13 cellular contexts compared by ENCODE assay signal in genomic region chr1:156177918-156178654, GRCh38. TPM values are rescaled to one million over a fixed set of nuclear protein-coding genes. Genes with fewer than 3 reads are reported as not detected.
DNase-seq lines count a peak whose midpoint lies in the region; ATAC-seq, FAIRE-seq and TF ChIP-seq lines count a peak whose summit lies in the region.
"Had no signal": no experiment of that assay in that cellular context is flagged by ENCODE, and none has a peak within 500 bp of the region (broad histone marks: within the 10 kb centered on the region; RNA-seq: fewer than 3 reads in every experiment).

No MANE protein-coding gene starts in this region.

- no peak for TF ChIP-seq POLR2A in K562 (conservative IDR thresholded peaks at IDR 0.05)

- H3K9me3 ChIP-seq in OCI-LY3 (ENCODE audit: insufficient read depth, low read length): no peaks in the 10 kb centered on the region
- H3K9me3 ChIP-seq in K562 (replicated peaks; ENCODE audit: control insufficient read depth, insufficient read depth, low read depth, low read length): no peaks in the 10 kb centered on the region
- H3K9me3 ChIP-seq: transverse colon had no signal

- H3K27me3 Mint-ChIP-seq in activated CD4-positive, alpha-beta T cell treated with anti-CD3 and anti-CD28 coated beads, Interleukin-2, amount 10 ng/mL, durations not matched to agents 24 days and 14 days: no peaks in the 10 kb centered on the region

- H3K36me3 ChIP-seq in OCI-LY3 (replicated peaks; ENCODE audit: low read depth, low read length) (peaks cover 4% of the 10 kb centered on the region), K562 (ENCODE audit: control insufficient read depth, insufficient read depth, low read length) (no peaks in the 10 kb centered on the region)
- H3K36me3 ChIP-seq: brain microvascular endothelial cell, transverse colon had no signal

- no peak overlapping the region for H3K4me3 Mint-ChIP-seq in activated CD4-positive, alpha-beta T cell treated with anti-CD3 and anti-CD28 coated beads, Interleukin-2, amount 10 ng/mL, durations not matched to agents 24 days and 14 days
- no peak overlapping the region for H3K4me3 Mint-ChIP-seq in stimulated activated effector memory CD8-positive, alpha-beta T cell treated with anti-CD3 and anti-CD28 coated beads, Interleukin-12 subunit alpha, Interleukin-12 subunit beta, amount 100 ng/mL, for 72 hours

- no peaks in the 10 kb centered on the region for H3K36me3 Mint-ChIP-seq in activated CD4-positive, alpha-beta T cell treated with anti-CD3 and anti-CD28 coated beads, Interleukin-2, amount 10 ng/mL, durations not matched to agents 24 days and 14 days (ENCODE audit: low read depth)
- peaks cover 48% of the 10 kb centered on the region for H3K36me3 Mint-ChIP-seq in stimulated activated effector memory CD8-positive, alpha-beta T cell treated with anti-CD3 and anti-CD28 coated beads, Interleukin-12 subunit alpha, Interleukin-12 subunit beta, amount 100 ng/mL, for 72 hours

- H2AFZ ChIP-seq in OCI-LY3 (ENCODE audit: low read depth, low read length) (no peak overlapping the region), K562 (ENCODE audit: low read depth, low read length) (0 out of 2 replicates have a peak overlapping the region, but pooled peaks have one; percentile 35)

- H3K9me1 ChIP-seq in K562 (ENCODE audit: control insufficient read depth, insufficient read depth, low read length): no peaks in the 10 kb centered on the region

- 22% methylated on average over 7 of the region's 7 CpGs for WGBS in K562 (ENCODE audit: insufficient coverage, low coverage, missing lambda C conversion rate)

- H3K27me3 ChIP-seq in OCI-LY3 (ENCODE audit: low read depth, low read length) (no peaks in the 10 kb centered on the region), K562 (ENCODE audit: control insufficient read depth in 2 of 2, insufficient read depth in 2 of 2, low read length in 2 of 2) (no peaks in the 10 kb centered on the region)
- H3K27me3 ChIP-seq: transverse colon had no signal

- in situ Hi-C loops in K562 (cut with MboI): no loop called here

- H3K4me1 ChIP-seq in OCI-LY3 (ENCODE audit: low read length) (peaks cover 27% of the 10 kb centered on the region), K562 (replicated peaks in 1 of 2; ENCODE audit: control insufficient read depth in 2 of 2, insufficient read depth in 2 of 2, low read length in 2 of 2) (peaks cover 14 to 35% of the 10 kb centered on the region in 2 experiments; a peak in 4 of 5 replicates)
- H3K4me1 ChIP-seq: transverse colon had no signal

- FAIRE-seq in K562 (lab: Jason Lieb, UNC): no peak

- no peaks in the 10 kb centered on the region for H3K9me3 Mint-ChIP-seq in activated CD4-positive, alpha-beta T cell treated with anti-CD3 and anti-CD28 coated beads, Interleukin-2, amount 10 ng/mL, durations not matched to agents 24 days and 14 days
- H3K9me3 Mint-ChIP-seq in stimulated activated effector memory CD8-positive, alpha-beta T cell treated with anti-CD3 and anti-CD28 coated beads, Interleukin-12 subunit alpha, Interleukin-12 subunit beta, amount 100 ng/mL, for 72 hours: no peaks in the 10 kb centered on the region

- ATAC-seq in K562 (peak; percentile 31), SK-N-SH treated with all-trans-retinoic acid at 6 μM for 48 hours (no peak)
- ATAC-seq in stimulated activated effector memory CD8-positive, alpha-beta T cell treated with anti-CD3 and anti-CD28 coated beads, Interleukin-12 subunit alpha, Interleukin-12 subunit beta, amount 100 ng/mL, for 72 hours: no peak
- ATAC-seq: left ventricle myocardium superior had no signal

- POLR2A ChIA-PET in K562 (lab: Yijun Ruan, JAX): interaction anchor here (0.9 to 1.7 kb wide), 4 partner anchors 8 to 330 kb away, joined by 3 to 5 read pairs (median 4); no protein-coding TSS in a partner anchor

- DNase-seq in activated CD4-positive, alpha-beta T cell treated with anti-CD3 and anti-CD28 coated beads, Interleukin-2, amount 10 ng/mL, durations not matched to agents 24 days and 14 days: no peak
- DNase-seq in activated CD4-positive, alpha-beta T cell treated with anti-CD3 and anti-CD28 coated beads, Interleukin-2, amount 50 U/mL, for 48 hours: no peak
- DNase-seq in K562 (ENCODE audit: extremely low read depth in 1 of 4, low spot score in 3 of 4): peak in 3 of 4 experiments; percentile 43 to 49 (median 44)
- no peak for DNase-seq in stimulated activated effector memory CD8-positive, alpha-beta T cell treated with anti-CD3 and anti-CD28 coated beads, Interleukin-12 subunit alpha, Interleukin-12 subunit beta, amount 100 ng/mL, for 72 hours (ENCODE audit: low spot score in 2 of 2)
- no peak for DNase-seq in middle frontal gyrus (ENCODE audit: extremely low spot score, low spot score)
- DNase-seq in DMS53 treated with DMSO at 0.1 percent for 48 hours (lab: John Stamatoyannopoulos, UW; ENCODE audit: unreplicated experiment): no peak
- DNase-seq: brain microvascular endothelial cell, IMR-90, left ventricle myocardium superior, NCI-H1417 treated with DMSO at 0.1 percent for 48 hours, transverse colon had no signal

- H3K9ac ChIP-seq in OCI-LY3 (ENCODE audit: low read length): no peak overlapping the region
- peak overlapping the region in 1 of 2 experiments; percentile 4; a peak in 1 of 4 replicates for H3K9ac ChIP-seq in K562 (ENCODE audit: insufficient read depth in 1 of 2, low read depth in 2 of 2, low read length in 2 of 2)

- TF ChIP-seq CTCF in OCI-LY3 (IDR thresholded peaks at IDR 0.05; ENCODE audit: low read depth, low read length): no peak
- no peak for TF ChIP-seq CTCF in K562 (IDR thresholded peaks at IDR 0.05 in 2 of 3, conservative IDR thresholded peaks at IDR 0.05 in 1 of 3; ENCODE audit: insufficient read depth in 2 of 3, low read depth in 1 of 3, low read length in 3 of 3)

- peak overlapping the region; percentile 47 for H3K27ac Mint-ChIP-seq in activated CD4-positive, alpha-beta T cell treated with anti-CD3 and anti-CD28 coated beads, Interleukin-2, amount 10 ng/mL, durations not matched to agents 24 days and 14 days
- H3K27ac Mint-ChIP-seq in stimulated activated effector memory CD8-positive, alpha-beta T cell treated with anti-CD3 and anti-CD28 coated beads, Interleukin-12 subunit alpha, Interleukin-12 subunit beta, amount 100 ng/mL, for 72 hours: peak overlapping the region; percentile 1

- TF ChIP-seq EP300 in K562 (IDR thresholded peaks at IDR 0.05; ENCODE audit: low read length): no peak

- H3K27ac ChIP-seq in OCI-LY3 (ENCODE audit: low read length) (no peak overlapping the region), K562 (ENCODE audit: extremely low read depth, low read depth, low read length) (no peak overlapping the region)
- H3K27ac ChIP-seq: brain microvascular endothelial cell, transverse colon had no signal

- H3K4me3 ChIP-seq in OCI-LY3 (ENCODE audit: low read length): no peak overlapping the region
- H3K4me3 ChIP-seq in K562: no peak overlapping the region
- H3K4me3 ChIP-seq: transverse colon had no signal

- TF ChIP-seq RAD21 in K562 (CRISPR knock-in tag; conservative IDR thresholded peaks at IDR 0.05 in 1 of 2, IDR thresholded peaks at IDR 0.05 in 1 of 2): no peak

- peak overlapping the region; percentile 26 for H3K4me2 ChIP-seq in OCI-LY3 (ENCODE audit: low read length)
- H3K4me2 ChIP-seq in K562 (ENCODE audit: insufficient read depth, low read length): no peak overlapping the region

- intact Hi-C loops in activated CD4-positive, alpha-beta T cell treated with anti-CD3 and anti-CD28 coated beads, Interleukin-2, amount 10 ng/mL, durations not matched to agents 24 days and 14 days (cut with micrococcal nuclease): no loop called here
- intact Hi-C loops in K562 (cut with micrococcal nuclease): no loop called here

- CTCF ChIA-PET in K562 (lab: Yijun Ruan, JAX; ENCODE audit: low intra/inter-chr PET ratio): no interaction called here

- no TSS peak for BruUV-seq in K562 (replicated peaks; lab: Mats Ljungman, UMichigan)

- peaks cover 12% of the 10 kb centered on the region for H3K4me1 Mint-ChIP-seq in activated CD4-positive, alpha-beta T cell treated with anti-CD3 and anti-CD28 coated beads, Interleukin-2, amount 10 ng/mL, durations not matched to agents 24 days and 14 days
- peaks cover 15% of the 10 kb centered on the region for H3K4me1 Mint-ChIP-seq in stimulated activated effector memory CD8-positive, alpha-beta T cell treated with anti-CD3 and anti-CD28 coated beads, Interleukin-12 subunit alpha, Interleukin-12 subunit beta, amount 100 ng/mL, for 72 hours

- no peaks in the 10 kb centered on the region for H3K79me2 ChIP-seq in OCI-LY3 (ENCODE audit: low read length)
- no peaks in the 10 kb centered on the region for H3K79me2 ChIP-seq in K562 (ENCODE audit: control insufficient read depth, insufficient read depth, low read length)

- H4K20me1 ChIP-seq in OCI-LY3 (ENCODE audit: insufficient read depth, low read length) (no peaks in the 10 kb centered on the region), K562 (replicated peaks; ENCODE audit: control insufficient read depth, insufficient read depth, low read length) (no peaks in the 10 kb centered on the region)

RNA-seq across cellular contexts. Expression of gene SLC25A44, which starts 15.8 kb away (rescaled TPM):
- total RNA-seq in activated CD4-positive, alpha-beta T cell treated with anti-CD3 and anti-CD28 coated beads, Interleukin-2, amount 10 ng/mL, durations not matched to agents 24 days and 14 days: 61.0 and 67.9 TPM in 2 replicates
- total RNA-seq in K562 (2011; cell fraction: chromatin; rRNA removed; ENCODE audit: low replicate concordance): 27.5 and 49.0 TPM in 2 replicates
- 26.7 and 31.0 TPM in 2 replicates for total RNA-seq in K562 (2011; cell fraction: nucleolus; rRNA removed)
- 35.9 and 47.6 TPM in 2 replicates for total RNA-seq in K562 (2011; cell fraction: nucleoplasm; rRNA removed)
- total RNA-seq in K562 (2014; rRNA removed): 9.0 and 13.9 TPM in 2 replicates
- total RNA-seq in K562 (2014; rRNA removed; fragmentation: Illumina TruSeq; extraction: Trizol): 11.9 and 12.2 TPM in 2 replicates
- 12.2 and 12.5 TPM in 2 replicates for total RNA-seq in K562 (2015; rRNA removed; fragmentation: Illumina TruSeq; extraction: Trizol)
- total RNA-seq in K562 (2021): 12.7 and 16.2 TPM in 2 replicates
- 21.8 and 27.7 TPM in 2 replicates for polyA plus RNA-seq in K562 (2011; rRNA removed)
- polyA plus RNA-seq in K562 (2011; cell fraction: cytosol; rRNA removed): 18.8 and 22.8 TPM in 2 replicates
- polyA plus RNA-seq in K562 (2011; cell fraction: nucleus; rRNA removed): 22.5 and 23.8 TPM in 2 replicates
- polyA plus RNA-seq in K562 (2012): 8.6 and 12.8 TPM in 2 replicates
- 22.8 and 25.2 TPM in 2 replicates for polyA plus RNA-seq in K562 (2014; fragmentation: Illumina TruSeq; extraction: Trizol)
- polyA plus RNA-seq in K562 (2014; fragmentation: Nextera tagmentation; extraction: Ambion mirVana): 1 to 10 TPM; 4.4 to 7.5 TPM
- polyA plus RNA-seq in K562 (2014; rRNA removed): 11.2 and 12.8 TPM in 2 replicates
- 22.9 and 29.2 TPM in 2 replicates for polyA minus RNA-seq in K562 (2011; rRNA and poly(A)+ RNA removed)
- polyA minus RNA-seq in K562 (2011; cell fraction: cytosol; rRNA and poly(A)+ RNA removed): 9.1 and 11.3 TPM in 2 replicates
- 7.4 and 9.0 TPM in 2 replicates for polyA minus RNA-seq in K562 (2011; cell fraction: nucleus; rRNA and poly(A)+ RNA removed)

RNA-seq across cellular contexts. Expression of gene SEMA4A, which starts 24.7 kb away (rescaled TPM):
- total RNA-seq in activated CD4-positive, alpha-beta T cell treated with anti-CD3 and anti-CD28 coated beads, Interleukin-2, amount 10 ng/mL, durations not matched to agents 24 days and 14 days: 12.1 and 12.7 TPM in 2 replicates
- total RNA-seq in K562 (2011; cell fraction: chromatin; rRNA removed; ENCODE audit: low replicate concordance): 2.6 and 4.3 TPM in 2 replicates
- total RNA-seq in K562 (2011; cell fraction: nucleolus; rRNA removed): 3.5 and 4.1 TPM in 2 replicates
- 3.1 and 4.4 TPM in 2 replicates for total RNA-seq in K562 (2011; cell fraction: nucleoplasm; rRNA removed)
- total RNA-seq in K562 (2014; rRNA removed): 0.45 and 0.49 TPM in 2 replicates
- total RNA-seq in K562 (2014; rRNA removed; fragmentation: Illumina TruSeq; extraction: Trizol): 0.38 and 0.40 TPM in 2 replicates
- total RNA-seq in K562 (2015; rRNA removed; fragmentation: Illumina TruSeq; extraction: Trizol): 0.40 and 0.72 TPM in 2 replicates
- 1.4 and 1.9 TPM in 2 replicates for total RNA-seq in K562 (2021)
- polyA plus RNA-seq in K562 (2011; rRNA removed): 1.7 and 3.2 TPM in 2 replicates
- 2.0 and 2.8 TPM in 2 replicates for polyA plus RNA-seq in K562 (2011; cell fraction: cytosol; rRNA removed)
- polyA plus RNA-seq in K562 (2011; cell fraction: nucleus; rRNA removed): 15.5 and 18.8 TPM in 2 replicates
- polyA plus RNA-seq in K562 (2012): 0.77 and 2.6 TPM in 2 replicates
- 0.79 and 1.1 TPM in 2 replicates for polyA plus RNA-seq in K562 (2014; fragmentation: Illumina TruSeq; extraction: Trizol)
- polyA plus RNA-seq in K562 (2014; fragmentation: Nextera tagmentation; extraction: Ambion mirVana): under 1 TPM; 0.04 to 0.06 TPM
- 1.0 and 1.5 TPM in 2 replicates for polyA plus RNA-seq in K562 (2014; rRNA removed)
- polyA minus RNA-seq in K562 (2011; rRNA and poly(A)+ RNA removed): 0.53 and 0.96 TPM in 2 replicates
- polyA minus RNA-seq in K562 (2011; cell fraction: cytosol; rRNA and poly(A)+ RNA removed): 1.7 and 2.1 TPM in 2 replicates
- polyA minus RNA-seq in K562 (2011; cell fraction: nucleus; rRNA and poly(A)+ RNA removed): 1.3 and 2.0 TPM in 2 replicates

RNA-seq across cellular contexts. Expression of gene PMF1, which starts 34.7 kb away (rescaled TPM):
- 107 and 113 TPM in 2 replicates for total RNA-seq in activated CD4-positive, alpha-beta T cell treated with anti-CD3 and anti-CD28 coated beads, Interleukin-2, amount 10 ng/mL, durations not matched to agents 24 days and 14 days
- 31.8 and 57.2 TPM in 2 replicates for total RNA-seq in K562 (2011; cell fraction: chromatin; rRNA removed; ENCODE audit: low replicate concordance)
- total RNA-seq in K562 (2011; cell fraction: nucleolus; rRNA removed): 34.9 and 36.7 TPM in 2 replicates
- total RNA-seq in K562 (2011; cell fraction: nucleoplasm; rRNA removed): 40.1 and 51.5 TPM in 2 replicates
- 88.4 and 88.8 TPM in 2 replicates for total RNA-seq in K562 (2014; rRNA removed)
- 44.2 and 50.3 TPM in 2 replicates for total RNA-seq in K562 (2014; rRNA removed; fragmentation: Illumina TruSeq; extraction: Trizol)
- total RNA-seq in K562 (2015; rRNA removed; fragmentation: Illumina TruSeq; extraction: Trizol): 61.5 and 63.0 TPM in 2 replicates
- 69.8 and 71.0 TPM in 2 replicates for total RNA-seq in K562 (2021)
- polyA plus RNA-seq in K562 (2011; rRNA removed): 74.1 and 79.0 TPM in 2 replicates
- polyA plus RNA-seq in K562 (2011; cell fraction: cytosol; rRNA removed): 146 and 169 TPM in 2 replicates
- 53.6 and 54.3 TPM in 2 replicates for polyA plus RNA-seq in K562 (2011; cell fraction: nucleus; rRNA removed)
- 52.9 and 60.4 TPM in 2 replicates for polyA plus RNA-seq in K562 (2012)
- polyA plus RNA-seq in K562 (2014; fragmentation: Illumina TruSeq; extraction: Trizol): 80.5 and 82.2 TPM in 2 replicates
- 10 to 100 TPM in 1 of 2 experiments, 1 to 10 TPM in 1; 9.4 to 18.9 TPM for polyA plus RNA-seq in K562 (2014; fragmentation: Nextera tagmentation; extraction: Ambion mirVana)
- polyA plus RNA-seq in K562 (2014; rRNA removed): 89.5 and 92.9 TPM in 2 replicates
- 28.4 and 28.8 TPM in 2 replicates for polyA minus RNA-seq in K562 (2011; rRNA and poly(A)+ RNA removed)
- polyA minus RNA-seq in K562 (2011; cell fraction: cytosol; rRNA and poly(A)+ RNA removed): 22.6 and 27.6 TPM in 2 replicates
- 7.7 and 9.9 TPM in 2 replicates for polyA minus RNA-seq in K562 (2011; cell fraction: nucleus; rRNA and poly(A)+ RNA removed)

Comparison
In these comparisons a context has a peak if more than half of its experiments do, and no peak if none do; other contexts are left out.
1. DNase-seq: peak in K562 (3 of 4); none in activated CD4-positive, alpha-beta T cell treated with anti-CD3 and anti-CD28 coated beads, Interleukin-2, amount 10 ng/mL, durations not matched to agents 24 days and 14 days (single experiment), activated CD4-positive, alpha-beta T cell treated with anti-CD3 and anti-CD28 coated beads, Interleukin-2, amount 50 U/mL, for 48 hours (0 of 2), stimulated activated effector memory CD8-positive, alpha-beta T cell treated with anti-CD3 and anti-CD28 coated beads, Interleukin-12 subunit alpha, Interleukin-12 subunit beta, amount 100 ng/mL, for 72 hours (0 of 2), middle frontal gyrus (single experiment) and DMS53 treated with DMSO at 0.1 percent for 48 hours (single experiment).